In genomic region chr17:40452074-40452787, GRCh38 we compare ENCODE assay signal across 11 cellular contexts. TPM values are rescaled to one million over a fixed set of nuclear protein-coding genes. Genes with fewer than 3 reads are reported as not detected.
DNase-seq lines count a peak whose midpoint lies in the region; ATAC-seq and TF ChIP-seq lines count a peak whose summit lies in the region.
"Had no signal": no experiment of that assay in that cellular context is flagged by ENCODE, and none has a peak within 500 bp of the region (broad histone marks: within the 10 kb centered on the region; RNA-seq: fewer than 3 reads in every experiment).

No MANE protein-coding gene starts in this region.

- peaks cover 40% of the 10 kb centered on the region for H3K36me3 ChIP-seq in right atrium auricular region
- peaks cover 0 to 54% (median 30%) of the 10 kb centered on the region in 6 donors for H3K36me3 ChIP-seq in spleen

- H3K9me3 Mint-ChIP-seq in activated naive CD8-positive, alpha-beta T cell treated with anti-CD3 and anti-CD28 coated beads for 36 hours = no peaks in the 10 kb centered on the region
- H3K9me3 Mint-ChIP-seq: memory B cell had no signal

- H3K4me3 ChIP-seq in right atrium auricular region (no peak overlapping the region), spleen (no peak overlapping the region)

- TF ChIP-seq CTCF in right atrium auricular region (IDR thresholded peaks at IDR 0.05) = no peak
- no peak for TF ChIP-seq CTCF in spleen (IDR thresholded peaks at IDR 0.05 in 8 of 11, conservative IDR thresholded peaks at IDR 0.05 in 3 of 11)

- WGBS in spleen, 5 donors = 47 to 73% (median 66%) methylated on average over 6 to 7 of the region's 7 CpGs

- peak; percentile 10 for DNase-seq in DMS53 (lab: John Stamatoyannopoulos, UW)
- no peak for DNase-seq in DMS53 treated with DMSO at 0.1 percent for 48 hours (lab: John Stamatoyannopoulos, UW; ENCODE audit: unreplicated experiment)
- peak; percentile 30 for DNase-seq in activated naive CD8-positive, alpha-beta T cell treated with anti-CD3 and anti-CD28 coated beads for 36 hours
- peak; percentile 77 for DNase-seq in right atrium auricular region (ENCODE audit: low spot score)
- no peak for DNase-seq in spleen
- no peak for DNase-seq in germinal center (ENCODE audit: low spot score)
- DNase-seq in globus pallidus (ENCODE audit: low spot score) = no peak
- DNase-seq: NCI-H1092 had no signal

- no peaks in the 10 kb centered on the region for H3K9me3 ChIP-seq in right atrium auricular region
- no peaks in the 10 kb centered on the region for H3K9me3 ChIP-seq in spleen

- H3K4me1 ChIP-seq in right atrium auricular region = peaks cover 0 to 80% of the 10 kb centered on the region in 2 donors
- H3K4me1 ChIP-seq in spleen = peaks cover 17 to 95% (median 56%) of the 10 kb centered on the region in 6 donors

- peaks cover 10% of the 10 kb centered on the region for H3K27me3 Mint-ChIP-seq in activated naive CD8-positive, alpha-beta T cell treated with anti-CD3 and anti-CD28 coated beads for 36 hours

- no peaks in the 10 kb centered on the region for H3K27me3 ChIP-seq in right atrium auricular region
- no peaks in the 10 kb centered on the region for H3K27me3 ChIP-seq in spleen (replicated peaks in 1 of 7)

- H3K4me1 Mint-ChIP-seq in activated naive CD8-positive, alpha-beta T cell treated with anti-CD3 and anti-CD28 coated beads for 36 hours = peaks cover 16% of the 10 kb centered on the region
- H3K4me1 Mint-ChIP-seq: memory B cell had no signal

- no peak overlapping the region for H3K4me3 Mint-ChIP-seq in activated naive CD8-positive, alpha-beta T cell treated with anti-CD3 and anti-CD28 coated beads for 36 hours
- H3K4me3 Mint-ChIP-seq: memory B cell had no signal

- no peak for ATAC-seq in HG03378 (IDR thresholded peaks at IDR 0.05; ENCODE audit: unreplicated experiment)

- H3K27ac Mint-ChIP-seq in activated naive CD8-positive, alpha-beta T cell treated with anti-CD3 and anti-CD28 coated beads for 36 hours = no peak overlapping the region
- H3K27ac Mint-ChIP-seq: memory B cell had no signal

- no peaks in the 10 kb centered on the region for H3K36me3 Mint-ChIP-seq in activated naive CD8-positive, alpha-beta T cell treated with anti-CD3 and anti-CD28 coated beads for 36 hours
- H3K36me3 Mint-ChIP-seq: memory B cell had no signal

- TF ChIP-seq POLR2A in spleen (IDR thresholded peaks at IDR 0.05) = no peak

- peak overlapping the region; percentile 69 to 73 for H3K27ac ChIP-seq in right atrium auricular region
- H3K27ac ChIP-seq in spleen = peak overlapping the region; percentile 26 to 89 (median 44)
- H3K27ac ChIP-seq: 22Rv1 had no signal

- intact Hi-C loops in spleen (cut with DNase I; ENCODE audit: low total_unique reads) = no loop called here

RNA-seq across cellular contexts. Expression of gene IGFBP4, which starts 9.0 kb away (rescaled TPM):
- total RNA-seq in activated naive CD8-positive, alpha-beta T cell treated with anti-CD3 and anti-CD28 coated beads for 36 hours = 1 to 10 TPM; 5.6 to 6.5 TPM
- total RNA-seq in right atrium auricular region (100 to 1,000 TPM in 1 of 2 donors, 10 to 100 TPM in 1; 81.0 to 237 TPM), spleen (100 to 1,000 TPM; 287 to 537 (median 336) TPM)
- polyA plus RNA-seq in spleen = 100 to 1,000 TPM in 2 of 3 donors, 10 to 100 TPM in 1; 49.3 to 131 (median 107) TPM

RNA-seq across cellular contexts. Expression of gene TOP2A, which starts 34.5 kb away (rescaled TPM):
- total RNA-seq in activated naive CD8-positive, alpha-beta T cell treated with anti-CD3 and anti-CD28 coated beads for 36 hours = 100 to 1,000 TPM; 244 to 245 TPM
- 1 to 10 TPM in 1 of 2 donors, under 1 TPM in 1; 0.31 to 3.7 TPM for total RNA-seq in right atrium auricular region
- total RNA-seq in spleen = 10 to 100 TPM in 5 of 7 donors, 1 to 10 TPM in 2; 5.5 to 37.5 (median 14.4) TPM
- 10 to 100 TPM in 1 of 3 donors, 1 to 10 TPM in 2; 5.8 to 27.5 (median 8.1) TPM for polyA plus RNA-seq in spleen

RNA-seq across cellular contexts. Expression of gene TNS4, which starts 49.2 kb away (rescaled TPM):
- total RNA-seq in activated naive CD8-positive, alpha-beta T cell treated with anti-CD3 and anti-CD28 coated beads for 36 hours = 1 to 10 TPM; 7.3 to 7.6 TPM
- not detected for total RNA-seq in right atrium auricular region
- 1 to 10 TPM in 1 of 7 donors, under 1 TPM in 5, not detected in 1; 0.14 to 1.3 (median 0.41) TPM for total RNA-seq in spleen
- polyA plus RNA-seq in spleen = under 1 TPM; 0.15 to 0.45 (median 0.21) TPM

Comparison
In these comparisons a context has a peak if more than half of its experiments do, and no peak if none do; other contexts are left out.
1. DNase-seq: peak in DMS53 (single experiment), activated naive CD8-positive, alpha-beta T cell treated with anti-CD3 and anti-CD28 coated beads for 36 hours (single experiment) and right atrium auricular region (single experiment); none in DMS53 treated with DMSO at 0.1 percent for 48 hours (single experiment), spleen (single experiment), germinal center (single experiment) and globus pallidus (single experiment).
2. RNA of gene IGFBP4, which starts 9.0 kb away (total RNA-seq): 287 to 537 TPM in spleen and 81.0 to 237 TPM in right atrium auricular region; 5.6 to 6.5 TPM in activated naive CD8-positive, alpha-beta T cell treated with anti-CD3 and anti-CD28 coated beads for 36 hours; every median in the first group is over 10 times any median in the second.
3. RNA of gene TOP2A, which starts 34.5 kb away (total RNA-seq): 244 to 245 TPM in activated naive CD8-positive, alpha-beta T cell treated with anti-CD3 and anti-CD28 coated beads for 36 hours; 5.5 to 37.5 TPM in spleen and 0.31 to 3.7 TPM in right atrium auricular region; every median in the first group is over 4 times any median in the second.